ENCODE assay signal across 11 cellular contexts in the genomic region with DNA sequence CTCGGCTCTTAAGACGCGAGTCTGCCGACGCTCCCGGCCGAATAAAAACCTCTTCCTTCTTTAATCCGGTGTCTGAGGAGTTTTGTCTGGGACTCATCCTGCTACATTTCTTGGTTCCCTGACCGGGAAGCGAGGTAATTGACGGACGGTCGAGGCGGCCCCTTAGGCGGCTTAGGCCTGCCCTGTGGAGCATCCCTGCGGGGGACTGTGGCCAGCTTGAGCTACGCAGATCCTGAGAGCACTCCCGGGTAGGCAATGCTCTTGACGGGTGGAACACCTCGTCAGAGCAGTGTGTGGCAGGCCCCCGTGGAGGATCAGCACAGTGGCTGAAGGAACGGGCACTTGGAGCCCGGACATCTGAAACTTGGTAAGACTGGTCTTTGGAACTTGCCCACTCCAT. TPM values are rescaled to one million over a fixed set of nuclear protein-coding genes. Genes with fewer than 3 reads are reported as not detected.
DNase-seq lines count a peak whose midpoint lies in the region; ATAC-seq and TF ChIP-seq lines count a peak whose summit lies in the region.
"Not testable (repeated sequence)": the region's sequence is repeated elsewhere in the genome, so short reads cannot be mapped to it uniquely, and the experiment has no call there.
"Had no signal": no experiment of that assay in that cellular context is flagged by ENCODE, and none has a peak within 500 bp of the region (broad histone marks: within the 10 kb centered on the region; RNA-seq: fewer than 3 reads in every experiment).

No MANE protein-coding gene starts in this region.

- intact Hi-C loops in adrenal gland (cut with DNase I); mucosa of descending colon (cut with DNase I, micrococcal nuclease); ovary (cut with DNase I): not testable (repeated sequence)

- H2AFZ ChIP-seq in GM23338; Loucy (ENCODE audit: low read length): not testable (repeated sequence)

- peak overlapping the region; percentile 25 for H3K27ac Mint-ChIP-seq in GM23338
- peak overlapping the region; percentile 14 for H3K27ac Mint-ChIP-seq in stimulated activated naive B cell treated with anti-CD40 and anti-IgM and Interleukin-4, amounts not matched to agents 10 μg/mL and 1 μg/mL and 100 μg/mL, for 72 hours

- H3K36me3 ChIP-seq in GM23338 (ENCODE audit: insufficient read depth); Loucy (ENCODE audit: insufficient read depth, low read length); mucosa of descending colon (ENCODE audit: low read depth); ovary: not testable (repeated sequence)
- peaks cover 0 to 15% of the 10 kb centered on the region in 2 donors for H3K36me3 ChIP-seq in adrenal gland (replicated peaks in 1 of 2)

- H3K27me3 Mint-ChIP-seq in GM23338 (ENCODE audit: insufficient read depth, low read depth, poor library complexity): peaks cover 13% of the 10 kb centered on the region
- not testable (repeated sequence) for H3K27me3 Mint-ChIP-seq in stimulated activated naive B cell treated with anti-CD40 and anti-IgM and Interleukin-4, amounts not matched to agents 10 μg/mL and 1 μg/mL and 100 μg/mL, for 72 hours

- TF ChIP-seq EP300 in ovary (IDR thresholded peaks at IDR 0.05): not testable (repeated sequence)

- H3K36me3 Mint-ChIP-seq in GM23338 (ENCODE audit: low read depth): peaks cover 37% of the 10 kb centered on the region
- peaks cover 18 to 34% of the 10 kb centered on the region in 2 donors for H3K36me3 Mint-ChIP-seq in stimulated activated naive B cell treated with anti-CD40 and anti-IgM and Interleukin-4, amounts not matched to agents 10 μg/mL and 1 μg/mL and 100 μg/mL, for 72 hours

- H4K20me1 ChIP-seq in GM23338 (replicated peaks; ENCODE audit: insufficient read depth); Loucy (ENCODE audit: insufficient read depth, low read length, poor library complexity, severe bottlenecking): not testable (repeated sequence)

- TF ChIP-seq POLR2A in adrenal gland (IDR thresholded peaks at IDR 0.05); ovary (IDR thresholded peaks at IDR 0.05): not testable (repeated sequence)

- TF ChIP-seq CTCF in GM23338 (conservative IDR thresholded peaks at IDR 0.05; ENCODE audit: low read depth in 2 of 2); Loucy (conservative IDR thresholded peaks at IDR 0.05; ENCODE audit: low read length); adrenal gland (IDR thresholded peaks at IDR 0.05); mucosa of descending colon (IDR thresholded peaks at IDR 0.05); ovary (IDR thresholded peaks at IDR 0.05): not testable (repeated sequence)

- DNase-seq in GM23338 (ENCODE audit: low spot score); adrenal gland; stimulated activated naive B cell treated with anti-CD40 and anti-IgM and Interleukin-4, amounts not matched to agents 10 μg/mL and 1 μg/mL and 100 μg/mL, for 72 hours: not testable (repeated sequence)
- peak; percentile 62 for DNase-seq in ecto neural progenitor cell (ENCODE audit: low spot score)
- DNase-seq in islet precursor cell: peak; percentile 47
- peak in 2 of 3 donors; percentile 6 to 49 for DNase-seq in mucosa of descending colon
- DNase-seq in ovary: peak; percentile 52 to 74 (median 58)

- peak overlapping the region; percentile 30 for H3K9ac ChIP-seq in Loucy (ENCODE audit: low read depth, low read length, poor library complexity, severe bottlenecking)

- H3K4me1 Mint-ChIP-seq in GM23338: peaks cover 67% of the 10 kb centered on the region
- peaks cover 30 to 54% of the 10 kb centered on the region in 2 donors for H3K4me1 Mint-ChIP-seq in stimulated activated naive B cell treated with anti-CD40 and anti-IgM and Interleukin-4, amounts not matched to agents 10 μg/mL and 1 μg/mL and 100 μg/mL, for 72 hours

- 81 to 92% (median 88%) methylated on average over 18 to 23 of the region's 23 CpGs for WGBS in adrenal gland, 4 donors
- 19 to 38% (median 19%) methylated on average over 23 of the region's 23 CpGs for WGBS in ovary, 3 donors

- ATAC-seq in GM23338: peak; percentile 27; the same call in 2 of the 3 replicates
- ATAC-seq in mucosa of descending colon; stimulated activated naive B cell treated with anti-CD40 and anti-IgM and Interleukin-4, amounts not matched to agents 10 μg/mL and 1 μg/mL and 100 μg/mL, for 72 hours (replicated peaks): not testable (repeated sequence)

- not testable (repeated sequence) for H3K4me3 ChIP-seq in GM23338; Loucy (ENCODE audit: low read length, poor library complexity, severe bottlenecking); adrenal gland; mucosa of descending colon; ovary

- not testable (repeated sequence) for H3K9me3 Mint-ChIP-seq in GM23338; stimulated activated naive B cell treated with anti-CD40 and anti-IgM and Interleukin-4, amounts not matched to agents 10 μg/mL and 1 μg/mL and 100 μg/mL, for 72 hours

- not testable (repeated sequence) for H3K4me3 Mint-ChIP-seq in GM23338; stimulated activated naive B cell treated with anti-CD40 and anti-IgM and Interleukin-4, amounts not matched to agents 10 μg/mL and 1 μg/mL and 100 μg/mL, for 72 hours

- H3K4me1 ChIP-seq in GM23338 (ENCODE audit: insufficient read depth) (peaks cover 22% of the 10 kb centered on the region; the same call in 1 of the 2 replicates), Loucy (ENCODE audit: insufficient read depth, low read length, poor library complexity, severe bottlenecking) (peaks cover 15% of the 10 kb centered on the region), adrenal gland (replicated peaks in 1 of 2) (peaks cover 31 to 55% of the 10 kb centered on the region in 2 donors), mucosa of descending colon (ENCODE audit: low read depth) (peaks cover 26% of the 10 kb centered on the region), ovary (ENCODE audit: insufficient read depth) (peaks cover 20% of the 10 kb centered on the region)

- not testable (repeated sequence) for H3K27me3 ChIP-seq in GM23338 (ENCODE audit: insufficient read depth); Loucy (ENCODE audit: insufficient read depth, low read length, poor library complexity, severe bottlenecking); adrenal gland; ovary

- not testable (repeated sequence) for H3K4me2 ChIP-seq in GM23338; Loucy (ENCODE audit: low read depth, low read length, poor library complexity, severe bottlenecking)

- H3K9me2 ChIP-seq in GM23338 (ENCODE audit: insufficient read depth); Loucy (replicated peaks; ENCODE audit: low read depth, low read length): not testable (repeated sequence)

- not testable (repeated sequence) for H3K9me3 ChIP-seq in Loucy (ENCODE audit: insufficient read depth, low read depth, low read length); adrenal gland (replicated peaks in 1 of 3); mucosa of descending colon; ovary

- H3K79me2 ChIP-seq in GM23338 (replicated peaks; ENCODE audit: insufficient read depth): peaks cover 17% of the 10 kb centered on the region
- H3K79me2 ChIP-seq in Loucy (ENCODE audit: insufficient read depth, low read length): not testable (repeated sequence)

- H3K27ac ChIP-seq in GM23338 (ENCODE audit: low read depth): not testable (repeated sequence)
- H3K27ac ChIP-seq in adrenal gland (peak overlapping the region in 3 of 5 donors; percentile 33 to 91 (median 86)), ovary (peak overlapping the region; percentile 53 to 79)

- not testable (repeated sequence) for H3F3A ChIP-seq in GM23338 (replicated peaks; ENCODE audit: low read depth); Loucy (ENCODE audit: low read depth)

RNA-seq across cellular contexts. Expression of a gene that starts 5.6 kb away (rescaled TPM):
- total RNA-seq in GM23338 (2014; rRNA removed; shearing (Covaris generic)): 78.1 and 89.4 TPM in 2 replicates
- 44.2 and 47.1 TPM in 2 replicates for polyA plus RNA-seq in GM23338 (2016; fragmentation: Nextera tagmentation; extraction: Ambion mirVana)
- total RNA-seq in adrenal gland: 10 to 100 TPM; 36.6 to 71.6 (median 50.9) TPM
- polyA plus RNA-seq in adrenal gland: 10 to 100 TPM in 2 of 3 donors, 1 to 10 TPM in 1; 3.1 to 12.6 (median 11.6) TPM
- total RNA-seq in mucosa of descending colon: 100 to 1,000 TPM in 2 of 3 donors, 10 to 100 TPM in 1; 77.7 to 330 (median 149) TPM
- 10 to 100 TPM; 13.1 to 34.0 (median 25.2) TPM for total RNA-seq in ovary
- 1 to 10 TPM; 4.8 to 6.8 TPM for polyA plus RNA-seq in ovary
- total RNA-seq: A673, GM23248 had no signal
- polyA plus RNA-seq: CD14-positive monocyte, GM23248 had no signal
